In the genomic region with DNA sequence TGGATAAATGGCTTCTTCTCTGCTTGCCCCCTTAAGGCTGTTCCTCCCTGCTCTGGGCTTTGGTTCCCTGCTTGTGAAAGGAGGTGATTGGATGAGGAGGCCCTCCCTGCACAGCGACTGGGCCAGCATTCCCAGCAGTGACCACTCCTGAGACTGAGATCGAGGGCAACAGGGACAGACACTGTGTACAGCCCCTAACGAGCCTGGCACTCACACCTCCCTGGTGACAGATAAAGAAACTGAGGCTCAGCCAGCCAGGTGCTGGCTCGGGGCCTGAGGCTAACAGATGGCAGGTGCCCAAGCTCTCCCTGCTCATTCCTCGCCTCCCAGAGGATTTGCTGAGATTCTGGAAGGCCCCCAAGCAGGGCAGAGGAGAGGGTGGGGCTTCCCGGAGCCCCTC, we compare ENCODE assay signal across 25 cellular contexts. TPM values are rescaled to one million over a fixed set of nuclear protein-coding genes. Genes with fewer than 3 reads are reported as not detected.
DNase-seq lines count a peak whose midpoint lies in the region; ATAC-seq and TF ChIP-seq lines count a peak whose summit lies in the region.
"Had no signal": no experiment of that assay in that cellular context is flagged by ENCODE, and none has a peak within 500 bp of the region (broad histone marks: within the 10 kb centered on the region; RNA-seq: fewer than 3 reads in every experiment).

No MANE protein-coding gene starts in this region.

- H3K36me3 Mint-ChIP-seq in nephron (ENCODE audit: low read depth) = no peaks in the 10 kb centered on the region
- no peaks in the 10 kb centered on the region for H3K36me3 Mint-ChIP-seq in endodermal cell (ENCODE audit: low read depth)
- H3K36me3 Mint-ChIP-seq: stimulated activated memory B cell treated with anti-CD40 and anti-IgM and Interleukin-4, amounts not matched to agents 10 μg/mL and 1 μg/mL and 100 μg/mL, for 72 hours had no signal

- no peak for TF ChIP-seq CTCF in gastroesophageal sphincter (IDR thresholded peaks at IDR 0.05)
- no peak for TF ChIP-seq CTCF in nephron (IDR thresholded peaks at IDR 0.05; ENCODE audit: unreplicated experiment in 3 of 3)
- TF ChIP-seq CTCF in thoracic aorta (IDR thresholded peaks at IDR 0.05) = no peak
- TF ChIP-seq CTCF in endodermal cell (conservative IDR thresholded peaks at IDR 0.05) = no peak

- H3K4me3 ChIP-seq in gastroesophageal sphincter (no peak overlapping the region), thoracic aorta (peak overlapping the region; percentile 7), endodermal cell (ENCODE audit: low read length) (no peak overlapping the region)
- H3K4me3 ChIP-seq: adrenal gland; BLaER1 treated with 17β-estradiol and CSF1 and Interleukin-3, amounts not matched to agents 10 nM and 100 nM; colonic mucosa; SK-N-MC; thyroid gland had no signal

- no peaks in the 10 kb centered on the region for H3K27me3 ChIP-seq in gastroesophageal sphincter
- no peaks in the 10 kb centered on the region for H3K27me3 ChIP-seq in thoracic aorta (replicated peaks; ENCODE audit: insufficient read depth)
- no peaks in the 10 kb centered on the region for H3K27me3 ChIP-seq in endodermal cell (ENCODE audit: control insufficient read depth, insufficient read depth, low read length, poor library complexity, severe bottlenecking)
- H3K27me3 ChIP-seq: adrenal gland, colonic mucosa, neutrophil, thyroid gland had no signal

- peaks cover 32% of the 10 kb centered on the region for H3K4me1 Mint-ChIP-seq in nephron
- peaks cover 17% of the 10 kb centered on the region for H3K4me1 Mint-ChIP-seq in endodermal cell
- H3K4me1 Mint-ChIP-seq: stimulated activated memory B cell treated with anti-CD40 and anti-IgM and Interleukin-4, amounts not matched to agents 10 μg/mL and 1 μg/mL and 100 μg/mL, for 72 hours had no signal

- WGBS in gastroesophageal sphincter (ENCODE audit: low coverage in 1 of 2), 2 donors = no CpG with 5 or more reads among the region's 6 CpGs
- 88 to 89% methylated on average over 2 to 6 of the region's 6 CpGs for WGBS in endodermal cell (ENCODE audit: insufficient coverage in 1 of 2, insufficient read length in 1 of 2), 2 experiments

- H3K4me3 Mint-ChIP-seq in nephron (no peak overlapping the region), endodermal cell (no peak overlapping the region)
- H3K4me3 Mint-ChIP-seq: activated T-cell treated with anti-CD3 and anti-CD28 coated beads, Interleukin-2, amount 50 U/mL, for 24 hours; stimulated activated memory B cell treated with anti-CD40 and anti-IgM and Interleukin-4, amounts not matched to agents 10 μg/mL and 1 μg/mL and 100 μg/mL, for 72 hours; T-helper 1 cell treated with Interleukin-12 subunit alpha and Interleukin-12 subunit beta and Interleukin-4 antibody, amounts not matched to agents 30 μg/mL and 1 μg/mL, for 36 hours had no signal

- H3K9me3 ChIP-seq in gastroesophageal sphincter = no peaks in the 10 kb centered on the region
- H3K9me3 ChIP-seq in thoracic aorta = no peaks in the 10 kb centered on the region
- H3K9me3 ChIP-seq in endodermal cell (ENCODE audit: control insufficient read depth, low read length) = no peaks in the 10 kb centered on the region
- H3K9me3 ChIP-seq: adrenal gland; BLaER1 treated with 17β-estradiol and CSF1 and Interleukin-3, amounts not matched to agents 10 nM and 100 nM; colonic mucosa; neutrophil; thyroid gland had no signal

- H3K27ac ChIP-seq in gastroesophageal sphincter (peak overlapping the region in 3 of 4 donors; percentile 63 to 73 (median 68)), thoracic aorta (peak overlapping the region; percentile 68 to 88), endodermal cell (ENCODE audit: low read depth, low read length) (no peak overlapping the region)
- H3K27ac ChIP-seq: colonic mucosa, KMS-11, neutrophil, SK-N-MC had no signal

- no peak for TF ChIP-seq POLR2A in gastroesophageal sphincter (IDR thresholded peaks at IDR 0.05)

- TF ChIP-seq EP300 in gastroesophageal sphincter (IDR thresholded peaks at IDR 0.05) = no peak

- no peak overlapping the region for H3K9ac ChIP-seq in endodermal cell (ENCODE audit: extremely low read depth, low read length, poor library complexity, severe bottlenecking)
- H3K9ac ChIP-seq: KMS-11 had no signal

- ATAC-seq in gastroesophageal sphincter = peak; percentile 26
- no peak for ATAC-seq in thoracic aorta (ENCODE audit: insufficient number of reproducible peaks, low FRiP score, low read depth)
- no peak for ATAC-seq in HG03139 (IDR thresholded peaks at IDR 0.05; ENCODE audit: unreplicated experiment)
- ATAC-seq in GM18868 (IDR thresholded peaks at IDR 0.05; ENCODE audit: unreplicated experiment) = no peak
- ATAC-seq: stimulated activated memory B cell treated with anti-CD40 and anti-IgM and Interleukin-4, amounts not matched to agents 10 μg/mL and 1 μg/mL and 100 μg/mL, for 72 hours had no signal

- H3K27ac Mint-ChIP-seq in nephron = peak overlapping the region in 2 of 3 experiments; percentile 27 to 33
- no peak overlapping the region for H3K27ac Mint-ChIP-seq in endodermal cell
- H3K27ac Mint-ChIP-seq: activated T-cell treated with anti-CD3 and anti-CD28 coated beads, Interleukin-2, amount 50 U/mL, for 24 hours; stimulated activated memory B cell treated with anti-CD40 and anti-IgM and Interleukin-4, amounts not matched to agents 10 μg/mL and 1 μg/mL and 100 μg/mL, for 72 hours; T-helper 1 cell treated with Interleukin-12 subunit alpha and Interleukin-12 subunit beta and Interleukin-4 antibody, amounts not matched to agents 30 μg/mL and 1 μg/mL, for 36 hours had no signal

- H3K27me3 Mint-ChIP-seq in nephron (ENCODE audit: low read depth) (peaks cover 19% of the 10 kb centered on the region), endodermal cell (ENCODE audit: insufficient read depth) (no peaks in the 10 kb centered on the region)
- H3K27me3 Mint-ChIP-seq: activated T-cell treated with anti-CD3 and anti-CD28 coated beads, Interleukin-2, amount 50 U/mL, for 24 hours had no signal

- peak; percentile 25 for DNase-seq in NCI-H2171 (lab: John Stamatoyannopoulos, UW)
- no peak for DNase-seq in thoracic aorta (ENCODE audit: low spot score)
- no peak for DNase-seq in activated CD8-positive, alpha-beta memory T cell treated with anti-CD3 and anti-CD28 coated beads, Interleukin-2, amount 50 U/mL, for 4 hours
- no peak for DNase-seq in endodermal cell
- DNase-seq: activated CD8-positive, alpha-beta memory T cell treated with anti-CD3 and anti-CD28 coated beads for 24 hours; activated naive CD4-positive, alpha-beta T cell; activated T-cell treated with anti-CD3 and anti-CD28 coated beads, Interleukin-2, amount 50 U/mL, for 24 hours; adrenal gland; colonic mucosa; COR-L47; DND-41; mesendoderm; NCI-H1436 treated with DMSO at 0.1 percent for 48 hours; NCI-H510A treated with DMSO at 0.1 percent for 48 hours; thyroid gland had no signal

- H3K4me1 ChIP-seq in gastroesophageal sphincter = peaks cover 0 to 92% (median 18%) of the 10 kb centered on the region in 3 donors
- peaks cover 13 to 58% of the 10 kb centered on the region in 2 donors for H3K4me1 ChIP-seq in thoracic aorta (ENCODE audit: control insufficient read depth in 1 of 2, low read depth in 2 of 2)
- H3K4me1 ChIP-seq in endodermal cell (ENCODE audit: control insufficient read depth, insufficient read depth, low read length) = peaks cover 10% of the 10 kb centered on the region
- H3K4me1 ChIP-seq: colonic mucosa had no signal

- H3K36me3 ChIP-seq in gastroesophageal sphincter (no peaks in the 10 kb centered on the region), thoracic aorta (no peaks in the 10 kb centered on the region), endodermal cell (ENCODE audit: control insufficient read depth, insufficient read depth, low read length) (no peaks in the 10 kb centered on the region)
- H3K36me3 ChIP-seq: adrenal gland; BLaER1 treated with 17β-estradiol and CSF1 and Interleukin-3, amounts not matched to agents 10 nM and 100 nM; colonic mucosa; neutrophil; thyroid gland had no signal

- H3K9me3 Mint-ChIP-seq in nephron (no peaks in the 10 kb centered on the region), endodermal cell (no peaks in the 10 kb centered on the region)
- H3K9me3 Mint-ChIP-seq: activated T-cell treated with anti-CD3 and anti-CD28 coated beads, Interleukin-2, amount 50 U/mL, for 24 hours; stimulated activated memory B cell treated with anti-CD40 and anti-IgM and Interleukin-4, amounts not matched to agents 10 μg/mL and 1 μg/mL and 100 μg/mL, for 72 hours; T-helper 1 cell treated with Interleukin-12 subunit alpha and Interleukin-12 subunit beta and Interleukin-4 antibody, amounts not matched to agents 30 μg/mL and 1 μg/mL, for 36 hours had no signal

RNA-seq across cellular contexts. Expression of a gene that starts 12.0 kb away (rescaled TPM):
- total RNA-seq in gastroesophageal sphincter (100 to 1,000 TPM; 439 to 589 (median 503) TPM), thoracic aorta (1,000 to 10,000 TPM; 1,262 to 1,768 TPM), endodermal cell (under 1 TPM; 0.26 to 0.91 TPM)
- 1.3 TPM for polyA plus RNA-seq in endodermal cell (2013, experiment 1 of 2)
- 1.3 TPM for polyA plus RNA-seq in endodermal cell (2013, experiment 2 of 2)

Comparison
In these comparisons a context has a peak if more than half of its experiments do, and no peak if none do; other contexts are left out.
1. RNA of a gene that starts 12.0 kb away (total RNA-seq): 1,262 to 1,768 TPM in thoracic aorta and 439 to 589 TPM in gastroesophageal sphincter; 0.26 to 0.91 TPM in endodermal cell; every median in the first group is over 100 times any median in the second.